In genomic region chr19:5684694-5685430, GRCh38 we compare ENCODE assay signal across 1 cellular context.
A peak's percentile ranks its signal among the peaks of the same experiment; 100 is the strongest.
TF ChIP-seq lines count a peak whose summit lies in the region.

No MANE protein-coding gene starts in this region.

TF ChIP-seq in HepG2, 621 proteins besides CTCF, POLR2A, EP300 and RAD21:
- TF ChIP-seq MED13 (CRISPR knock-in tag; IDR thresholded peaks at IDR 0.05) (no peak), HNF1A (IDR thresholded peaks at IDR 0.05; ENCODE audit: low read depth) (no peak), HNF1A (CRISPR knock-in tag; IDR thresholded peaks at IDR 0.05; ENCODE audit: borderline replicate concordance) (no peak), ZNF768 (CRISPR knock-in tag; IDR thresholded peaks at IDR 0.05) (peak; percentile 83), ZNF552 (CRISPR knock-in tag; IDR thresholded peaks at IDR 0.05; ENCODE audit: borderline replicate concordance) (no peak)
